ENCODE assay signal across 1 cellular context in the genomic region with DNA sequence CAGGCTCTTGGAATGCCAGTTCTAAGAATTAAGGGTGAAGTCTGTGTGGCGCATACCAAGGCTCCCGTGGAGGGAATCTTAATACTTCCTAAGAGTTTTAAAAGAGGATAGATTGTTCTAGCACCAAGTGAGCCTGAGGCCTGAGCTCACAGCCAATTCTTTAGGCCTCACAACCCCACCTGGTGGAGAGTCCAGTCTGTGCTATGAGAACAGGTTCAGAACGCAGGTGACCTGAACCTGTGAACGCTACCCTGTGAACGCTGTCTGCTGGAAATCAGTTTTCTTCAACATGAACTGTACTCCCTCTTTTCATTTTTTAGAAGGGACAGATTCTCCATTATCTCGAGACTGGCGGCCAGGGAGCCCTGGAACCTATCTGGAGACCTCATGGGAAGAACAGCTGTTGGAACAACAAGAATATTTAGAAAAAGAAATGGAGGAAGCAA.
TF ChIP-seq lines count a peak whose summit lies in the region.

No MANE protein-coding gene starts in this region.

TF ChIP-seq in WTC11, 78 proteins besides CTCF, POLR2A, EP300 and RAD21 (continued from another document):
- TF ChIP-seq, protein P1, sequence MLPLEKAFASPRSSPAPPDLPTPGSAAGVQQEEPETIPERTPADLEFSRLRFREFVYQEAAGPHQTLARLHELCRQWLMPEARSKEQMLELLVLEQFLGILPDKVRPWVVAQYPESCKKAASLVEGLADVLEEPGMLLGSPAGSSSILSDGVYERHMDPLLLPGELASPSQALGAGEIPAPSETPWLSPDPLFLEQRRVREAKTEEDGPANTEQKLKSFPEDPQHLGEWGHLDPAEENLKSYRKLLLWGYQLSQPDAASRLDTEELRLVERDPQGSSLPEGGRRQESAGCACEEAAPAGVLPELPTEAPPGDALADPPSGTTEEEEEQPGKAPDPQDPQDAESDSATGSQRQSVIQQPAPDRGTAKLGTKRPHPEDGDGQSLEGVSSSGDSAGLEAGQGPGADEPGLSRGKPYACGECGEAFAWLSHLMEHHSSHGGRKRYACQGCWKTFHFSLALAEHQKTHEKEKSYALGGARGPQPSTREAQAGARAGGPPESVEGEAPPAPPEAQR (CRISPR knock-in tag; IDR thresholded peaks at IDR 0.05), result no peak
- TF ChIP-seq ZNF671 (CRISPR knock-in tag; IDR thresholded peaks at IDR 0.05), result no peak
- no peak for TF ChIP-seq ELF4 (CRISPR knock-in tag; IDR thresholded peaks at IDR 0.05; ENCODE audit: low read depth)
- TF ChIP-seq SMAD4 (CRISPR knock-in tag; IDR thresholded peaks at IDR 0.05), result no peak
- no peak for TF ChIP-seq NR1H2 (CRISPR knock-in tag; IDR thresholded peaks at IDR 0.05)
